In genomic region chr3:27789420-27789819, GRCh38 we compare ENCODE assay signal across 17 cellular contexts.
DNase-seq lines count a peak whose midpoint lies in the region; ATAC-seq, FAIRE-seq and TF ChIP-seq lines count a peak whose summit lies in the region.
"Had no signal": no experiment of that assay in that cellular context is flagged by ENCODE, and none has a peak within 500 bp of the region (broad histone marks: within the 10 kb centered on the region; RNA-seq: fewer than 3 reads in every experiment).

No MANE protein-coding gene starts in this region.

- no peak overlapping the region for H2AFZ ChIP-seq in GM12878 (ENCODE audit: control insufficient read depth, low read depth, low read length)

- 72% methylated on average over 2 of the region's 2 CpGs for WGBS in GM12878 (ENCODE audit: insufficient coverage, insufficient replicate concordance, low lambda C conversion rate, missing lambda C conversion rate)

- no peaks in the 10 kb centered on the region for H3K9me3 ChIP-seq in GM12878 (replicated peaks; ENCODE audit: control insufficient read depth, insufficient read depth, low read length)

- CTCF ChIA-PET in GM12878 (lab: Yijun Ruan, JAX): interaction anchor here (1.2 kb wide), 1 partner anchor 87 kb away, joined by 3 read pairs; no protein-coding TSS in a partner anchor

- H3K4me1 ChIP-seq in GM12878 (ENCODE audit: control insufficient read depth, insufficient read depth, low read length): no peaks in the 10 kb centered on the region

- no peak overlapping the region for H3K9ac ChIP-seq in GM12878 (ENCODE audit: control insufficient read depth, insufficient read depth, low read length)

- in situ Hi-C loops in GM12878 (cut with MboI): no loop called here

- no peak overlapping the region for H3K4me3 ChIP-seq in GM12878
- H3K4me3 ChIP-seq: GM23338 had no signal

- intact Hi-C loops in GM12878 (cut with micrococcal nuclease; ENCODE audit: unreplicated experiment): no loop called here

- no peak for TF ChIP-seq CTCF in GM12878 (IDR thresholded peaks at IDR 0.05 in 2 of 3, conservative IDR thresholded peaks at IDR 0.05 in 1 of 3; ENCODE audit: control insufficient read depth in 2 of 3, extremely low read depth in 1 of 3, insufficient read depth in 1 of 3, low read depth in 3 of 3, low read length in 3 of 3)

- peak; percentile 55 for ATAC-seq in GM21423 (IDR thresholded peaks at IDR 0.05; ENCODE audit: unreplicated experiment)
- peak; percentile 47 for ATAC-seq in HG03432 (IDR thresholded peaks at IDR 0.05; ENCODE audit: unreplicated experiment)
- ATAC-seq in GM12878: peak; percentile 83
- no peak for ATAC-seq in GM18519 (IDR thresholded peaks at IDR 0.05; ENCODE audit: low FRiP score, unreplicated experiment)
- ATAC-seq in GM21723 (IDR thresholded peaks at IDR 0.05; ENCODE audit: unreplicated experiment): no peak
- ATAC-seq: GM23338, HCT116 had no signal

- TF ChIP-seq RAD21 in GM12878 (IDR thresholded peaks at IDR 0.05; ENCODE audit: insufficient read depth, low read depth, low read length): no peak

- H3K27me3 ChIP-seq in GM12878 (replicated peaks in 1 of 2; ENCODE audit: control insufficient read depth in 2 of 2, insufficient read depth in 2 of 2, low read length in 1 of 2): no peaks in the 10 kb centered on the region

- H3K79me2 ChIP-seq in GM12878 (ENCODE audit: control insufficient read depth, insufficient read depth, low read length): no peaks in the 10 kb centered on the region

- TF ChIP-seq POLR2A in GM12878 (IDR thresholded peaks at IDR 0.05; ENCODE audit: low read depth, low read length): no peak

- RAD21 ChIA-PET in GM12878 (lab: Charles Lee; ENCODE audit: unreplicated experiment): no interaction called here

- no TSS peak for BruUV-seq in GM12878 (replicated peaks; lab: Mats Ljungman, UMichigan)

- SMC1A ChIA-PET in GM12878 (lab: Charles Lee; ENCODE audit: uncharacterized antibody, unreplicated experiment): no interaction called here

- H4K20me1 ChIP-seq in GM12878 (ENCODE audit: control insufficient read depth, insufficient read depth): no peaks in the 10 kb centered on the region

- no peak overlapping the region for H3K27ac ChIP-seq in GM12878 (ENCODE audit: control insufficient read depth, insufficient read depth)

- no peak; a peak in 1 of 4 replicates for TF ChIP-seq EP300 in GM12878 (IDR thresholded peaks at IDR 0.05; ENCODE audit: borderline replicate concordance in 1 of 2, control insufficient read depth in 1 of 2, low read depth in 2 of 2, low read length in 2 of 2)

- POLR2A ChIA-PET in GM12878 (lab: Charles Lee): no interaction called here

- DNase-seq in GM12878 (ENCODE audit: low read depth, low spot score) (no peak), frontal cortex (ENCODE audit: low spot score in 2 of 2) (no peak)
- DNase-seq: C1 segment of cervical spinal cord; Calu3; CD4-positive, alpha-beta memory T cell; COR-L47; DMS53; DMS79 treated with DMSO at 0.1 percent for 48 hours; GF-D8; H9 had no signal

- FAIRE-seq in GM12878 (lab: Jason Lieb, UNC) (no peak), frontal cortex (lab: Jason Lieb, UNC) (no peak)
- FAIRE-seq: GM12892 had no signal

- no peaks in the 10 kb centered on the region for H3K36me3 ChIP-seq in GM12878 (ENCODE audit: control insufficient read depth in 2 of 2, insufficient read depth in 2 of 2, low read length in 1 of 2)

- H3K4me2 ChIP-seq in GM12878 (ENCODE audit: control insufficient read depth, insufficient read depth): no peak overlapping the region
- H3K4me2 ChIP-seq: GM23338 had no signal

TF ChIP-seq in GM12878, 131 proteins besides CTCF, POLR2A, EP300 and RAD21 (continues in another document):
- TF ChIP-seq BCLAF1 (IDR thresholded peaks at IDR 0.05) (no peak), SPI1 (IDR thresholded peaks at IDR 0.05; ENCODE audit: borderline replicate concordance, insufficient read depth, low read depth, low read length) (peak; percentile 52; the same call in 1 of the 2 replicates), IKZF1 (conservative IDR thresholded peaks at IDR 0.05) (peak; percentile 33; the same call in 1 of the 2 replicates), BRCA1 (IDR thresholded peaks at IDR 0.05; ENCODE audit: low read depth, low read length) (no peak), DPF2 (IDR thresholded peaks at IDR 0.05) (0 out of 2 replicates have a peak, but pooled peaks have one; percentile 16), BMI1 (IDR thresholded peaks at IDR 0.05; ENCODE audit: borderline replicate concordance) (no peak), WRNIP1 (IDR thresholded peaks at IDR 0.05; ENCODE audit: borderline replicate concordance, low read depth, low read length) (no peak), PML (IDR thresholded peaks at IDR 0.05; ENCODE audit: low read length) (no peak), MEF2B (IDR thresholded peaks at IDR 0.05; ENCODE audit: partially characterized antibody, poor library complexity, severe bottlenecking) (no peak), CEBPZ (IDR thresholded peaks at IDR 0.05; ENCODE audit: low read depth, low read length) (no peak), USF1 (IDR thresholded peaks at IDR 0.05; ENCODE audit: borderline replicate concordance, extremely low read length, insufficient read depth, low read depth, low read length) (no peak), IRF3 (IDR thresholded peaks at IDR 0.05) (no peak), CEBPB (IDR thresholded peaks at IDR 0.05; ENCODE audit: borderline replicate concordance in 1 of 2, low read depth in 2 of 2, low read length in 2 of 2) (no peak), NR2F1 (conservative IDR thresholded peaks at IDR 0.05) (no peak)

Comparison
In these comparisons a context has a peak if more than half of its experiments do, and no peak if none do; other contexts are left out.
1. ATAC-seq: peak in GM21423 (single experiment), HG03432 (single experiment) and GM12878 (single experiment); none in GM18519 (single experiment) and GM21723 (single experiment).